In genomic region chr1:204341380-204341779, GRCh38 we compare ENCODE assay signal across 18 cellular contexts. TPM values are rescaled to one million over a fixed set of nuclear protein-coding genes. Genes with fewer than 3 reads are reported as not detected.
DNase-seq lines count a peak whose midpoint lies in the region; ATAC-seq and TF ChIP-seq lines count a peak whose summit lies in the region.
"Had no signal": no experiment of that assay in that cellular context is flagged by ENCODE, and none has a peak within 500 bp of the region (broad histone marks: within the 10 kb centered on the region; RNA-seq: fewer than 3 reads in every experiment).

No MANE protein-coding gene starts in this region.

- intact Hi-C loops in lower lobe of right lung (cut with DNase I) = no loop called here

- H3K79me2 ChIP-seq in fibroblast of lung (ENCODE audit: control insufficient read depth, insufficient read depth, low read length) = no peaks in the 10 kb centered on the region
- H3K79me2 ChIP-seq in neural progenitor cell (ENCODE audit: low read depth) = no peaks in the 10 kb centered on the region

- TF ChIP-seq CTCF in fibroblast of lung (conservative IDR thresholded peaks at IDR 0.05 in 1 of 2, IDR thresholded peaks at IDR 0.05 in 1 of 2; ENCODE audit: low read depth in 1 of 2, low read length in 2 of 2) (no peak), neural progenitor cell (IDR thresholded peaks at IDR 0.05) (no peak), lower lobe of right lung (IDR thresholded peaks at IDR 0.05) (no peak)

- DNase-seq in EL (peak; percentile 25), NCI-H345 (lab: John Stamatoyannopoulos, UW) (peak; percentile 57), fibroblast of lung (ENCODE audit: low read depth in 2 of 2) (peak; percentile 31 to 80), neural progenitor cell (ENCODE audit: low spot score) (no peak), A172 (ENCODE audit: low spot score) (no peak), lower lobe of right lung (no peak), T-helper 1 cell (no peak)
- DNase-seq: activated gamma-delta T cell, brain microvascular endothelial cell, midbrain, NCI-H2171, WERI-Rb-1 had no signal

- peaks cover 5% of the 10 kb centered on the region for H3K27me3 Mint-ChIP-seq in neural progenitor cell (ENCODE audit: insufficient read depth, low read depth)

- H2AFZ ChIP-seq in fibroblast of lung (ENCODE audit: low read length) (no peak overlapping the region), neural progenitor cell (replicated peaks) (no peak overlapping the region)

- H3K4me3 ChIP-seq in fibroblast of lung (replicated peaks in 1 of 4; ENCODE audit: control extremely low read depth in 1 of 4, insufficient read depth in 1 of 4, low read depth in 3 of 4, low read length in 4 of 4) = no peak overlapping the region
- no peak overlapping the region for H3K4me3 ChIP-seq in neural progenitor cell
- H3K4me3 ChIP-seq in lower lobe of right lung = no peak overlapping the region
- H3K4me3 ChIP-seq: gastroesophageal sphincter, GM12878, prostate gland, suprapubic skin had no signal

- no peak for ATAC-seq in HG02938 (IDR thresholded peaks at IDR 0.05; ENCODE audit: unreplicated experiment)
- ATAC-seq in lower lobe of right lung = no peak
- ATAC-seq: gastroesophageal sphincter, GM12878 had no signal

- H3K4me2 ChIP-seq in fibroblast of lung (ENCODE audit: extremely low read depth, insufficient read depth, low read length) (peak overlapping the region; percentile 27), neural progenitor cell (peak overlapping the region; percentile 55)

- peaks cover 72% of the 10 kb centered on the region for H3K4me1 Mint-ChIP-seq in neural progenitor cell

- peaks cover 3% of the 10 kb centered on the region for H3K36me3 Mint-ChIP-seq in neural progenitor cell

- H3K9me3 Mint-ChIP-seq in neural progenitor cell = no peaks in the 10 kb centered on the region

- peak overlapping the region; percentile 25 for H3K4me3 Mint-ChIP-seq in neural progenitor cell

- H3K27ac ChIP-seq in fibroblast of lung (ENCODE audit: insufficient read depth, low read length) (no peak overlapping the region), neural progenitor cell (no peak overlapping the region), lower lobe of right lung (no peak overlapping the region)
- H3K27ac ChIP-seq: brain microvascular endothelial cell, C4-2B, gastroesophageal sphincter, prostate gland, suprapubic skin, WERI-Rb-1 had no signal

- no peaks in the 10 kb centered on the region for H4K20me1 ChIP-seq in fibroblast of lung (ENCODE audit: control insufficient read depth, extremely low read depth, insufficient read depth, low read length)
- no peaks in the 10 kb centered on the region for H4K20me1 ChIP-seq in neural progenitor cell (ENCODE audit: low read depth)

- H3K27me3 ChIP-seq in fibroblast of lung (ENCODE audit: control insufficient read depth, insufficient read depth, low read length) (no peaks in the 10 kb centered on the region), neural progenitor cell (peaks cover 15% of the 10 kb centered on the region), lower lobe of right lung (ENCODE audit: low read depth) (no peaks in the 10 kb centered on the region)
- H3K27me3 ChIP-seq: suprapubic skin had no signal

- H3K4me1 ChIP-seq in fibroblast of lung (ENCODE audit: control insufficient read depth, extremely low read depth, insufficient read depth, low read length) (peaks cover 7% of the 10 kb centered on the region), neural progenitor cell (peaks cover 34% of the 10 kb centered on the region), lower lobe of right lung (no peaks in the 10 kb centered on the region)

- H3K36me3 ChIP-seq in fibroblast of lung (ENCODE audit: control insufficient read depth, insufficient read depth, low read length) (no peaks in the 10 kb centered on the region), neural progenitor cell (no peaks in the 10 kb centered on the region), lower lobe of right lung (no peaks in the 10 kb centered on the region)
- H3K36me3 ChIP-seq: brain microvascular endothelial cell, gastroesophageal sphincter, prostate gland, suprapubic skin, WERI-Rb-1 had no signal

- H3K9ac ChIP-seq in fibroblast of lung (ENCODE audit: insufficient read depth, low read length) (no peak overlapping the region), neural progenitor cell (no peak overlapping the region)

- H3K9me3 ChIP-seq in fibroblast of lung (ENCODE audit: control insufficient read depth, insufficient read depth, low read depth, low read length) = no peaks in the 10 kb centered on the region
- no peaks in the 10 kb centered on the region for H3K9me3 ChIP-seq in neural progenitor cell (ENCODE audit: low read depth)
- no peaks in the 10 kb centered on the region for H3K9me3 ChIP-seq in lower lobe of right lung
- H3K9me3 ChIP-seq: gastroesophageal sphincter, prostate gland, suprapubic skin had no signal

- H3F3A ChIP-seq in neural progenitor cell (ENCODE audit: low read depth) = peaks cover 9% of the 10 kb centered on the region

- H3K27ac Mint-ChIP-seq in neural progenitor cell = no peak overlapping the region

RNA-seq across cellular contexts. Expression of gene PLEKHA6, which starts 18.3 kb away (rescaled TPM):
- total RNA-seq in fibroblast of lung (1.5 and 3.8 TPM in 2 replicates), neural progenitor cell (ENCODE audit: low replicate concordance) (0.58 and 1.5 TPM in 2 replicates), lower lobe of right lung (7.6 TPM)
- polyA plus RNA-seq in fibroblast of lung = 1.6 and 4.3 TPM in 2 replicates
- 2.8 and 6.7 TPM in 2 replicates for polyA plus RNA-seq in fibroblast of lung (2012)
- polyA minus RNA-seq in fibroblast of lung (ENCODE audit: low replicate concordance) = 4.9 and 14.1 TPM in 2 replicates
- 0.02 and 0.17 TPM in 2 replicates for total RNA-seq in A172 (2014; rRNA removed; shearing (Covaris generic))

Comparison
In these comparisons a context has a peak if more than half of its experiments do, and no peak if none do; other contexts are left out.
1. DNase-seq: peak in EL (single experiment), NCI-H345 (single experiment) and fibroblast of lung (2 of 2); none in neural progenitor cell (single experiment), A172 (single experiment), lower lobe of right lung (single experiment) and T-helper 1 cell (0 of 5).